In the genomic region with DNA sequence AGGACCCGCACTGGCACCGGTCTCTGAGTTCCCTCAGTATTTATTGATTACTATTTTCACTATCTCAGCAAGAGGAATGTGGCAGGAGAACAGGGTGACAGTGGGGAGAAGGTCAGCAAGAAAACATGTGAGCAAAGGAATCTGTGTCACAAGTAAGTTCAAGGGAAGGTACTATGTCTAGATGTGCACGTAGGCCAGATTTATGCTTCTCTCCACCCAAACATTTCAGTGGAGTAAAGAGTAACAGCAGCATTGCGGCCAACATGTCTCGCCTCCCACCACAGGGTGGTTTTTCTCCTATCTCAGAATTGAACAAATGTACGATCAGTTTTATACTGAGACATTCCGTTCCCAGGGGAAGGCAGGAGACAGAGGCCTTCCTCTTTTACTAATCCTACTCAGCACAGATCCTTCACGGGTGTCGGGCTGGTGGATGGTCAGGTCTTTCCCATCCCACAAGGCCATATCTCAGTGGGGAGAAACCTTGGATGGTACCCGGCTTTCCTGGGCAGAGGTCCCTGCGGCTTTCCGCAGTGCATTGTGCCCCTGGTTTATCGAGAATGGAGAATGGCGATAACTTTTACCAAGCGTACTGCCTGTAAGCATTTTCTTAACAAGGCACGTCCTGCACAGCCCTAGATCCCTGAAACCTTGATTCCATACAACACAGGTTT, we compare ENCODE assay signal across 8 cellular contexts. TPM values are rescaled to one million over a fixed set of nuclear protein-coding genes. Genes with fewer than 3 reads are reported as not detected.
DNase-seq lines count a peak whose midpoint lies in the region; ATAC-seq, FAIRE-seq and TF ChIP-seq lines count a peak whose summit lies in the region.
"Not testable (repeated sequence)": the region's sequence is repeated elsewhere in the genome, so short reads cannot be mapped to it uniquely, and the experiment has no call there.

No MANE protein-coding gene starts in this region.

- not testable (repeated sequence) for H3K27me3 ChIP-seq in AG04450 (ENCODE audit: control insufficient read depth, insufficient read depth, low read length); heart left ventricle; right lobe of liver; rectal smooth muscle tissue (ENCODE audit: control insufficient read depth, insufficient read depth, low read length); thoracic aorta (replicated peaks; ENCODE audit: insufficient read depth)

- H3K4me1 ChIP-seq in heart left ventricle = peaks cover 0 to 32% (median 10%) of the 10 kb centered on the region in 12 donors
- peaks cover 0 to 28% (median 7%) of the 10 kb centered on the region in 4 donors for H3K4me1 ChIP-seq in right lobe of liver
- H3K4me1 ChIP-seq in rectal smooth muscle tissue (ENCODE audit: control insufficient read depth, insufficient read depth, low read length) = not testable (repeated sequence)
- H3K4me1 ChIP-seq in thoracic aorta (ENCODE audit: control insufficient read depth in 1 of 2, low read depth in 2 of 2) = peaks cover 21 to 47% of the 10 kb centered on the region in 2 donors

- 89 to 93% (median 89%) methylated on average over 16 of the region's 16 CpGs for WGBS in heart left ventricle, 4 donors
- 46% methylated on average over 8 of the region's 16 CpGs for WGBS in right lobe of liver (ENCODE audit: insufficient coverage, low coverage, low lambda C conversion rate, missing lambda C conversion rate)

- TF ChIP-seq CTCF in AG04450 (IDR thresholded peaks at IDR 0.05; ENCODE audit: low read depth, low read length); chondrocyte (IDR thresholded peaks at IDR 0.05); heart left ventricle (IDR thresholded peaks at IDR 0.05); right lobe of liver (IDR thresholded peaks at IDR 0.05); nephron (IDR thresholded peaks at IDR 0.05; ENCODE audit: unreplicated experiment in 3 of 3); thoracic aorta (IDR thresholded peaks at IDR 0.05): not testable (repeated sequence)

- ATAC-seq in heart left ventricle; right lobe of liver; thoracic aorta (ENCODE audit: insufficient number of reproducible peaks, low FRiP score, low read depth): not testable (repeated sequence)

- not testable (repeated sequence) for H3K27me3 Mint-ChIP-seq in chondrocyte (ENCODE audit: low read depth); nephron (ENCODE audit: low read depth)

- H3K9me3 Mint-ChIP-seq in chondrocyte (ENCODE audit: low read depth); nephron: not testable (repeated sequence)

- CTCF ChIA-PET in AG04450 (lab: Charles Lee) = not testable (repeated sequence)

- peak overlapping the region; percentile 96 for H3K27ac Mint-ChIP-seq in chondrocyte (ENCODE audit: unreplicated experiment)
- peak overlapping the region; percentile 94 to 99 (median 97) for H3K27ac Mint-ChIP-seq in nephron

- H3K36me3 ChIP-seq in heart left ventricle = peaks cover 0 to 11% (median 0%) of the 10 kb centered on the region in 9 donors
- not testable (repeated sequence) for H3K36me3 ChIP-seq in right lobe of liver; rectal smooth muscle tissue (ENCODE audit: control insufficient read depth, insufficient read depth, low read length); thoracic aorta

- intact Hi-C loops in heart left ventricle (cut with DNase I); right lobe of liver (cut with DNase I): not testable (repeated sequence)

- TF ChIP-seq POLR2A in heart left ventricle (IDR thresholded peaks at IDR 0.05); right lobe of liver (IDR thresholded peaks at IDR 0.05): not testable (repeated sequence)

- H3K4me1 Mint-ChIP-seq in chondrocyte (ENCODE audit: low read depth) = peaks cover 25% of the 10 kb centered on the region
- peaks cover 24% of the 10 kb centered on the region for H3K4me1 Mint-ChIP-seq in nephron

- H3K27ac ChIP-seq in AG04450 (ENCODE audit: low read depth, low read length) (peak overlapping the region; percentile 22), heart left ventricle (peak overlapping the region in 11 of 12 donors; percentile 27 to 79 (median 67)), right lobe of liver (peak overlapping the region; percentile 75 to 81 (median 81)), rectal smooth muscle tissue (ENCODE audit: low read depth, low read length) (peak overlapping the region; percentile 29), thoracic aorta (peak overlapping the region; percentile 36 to 60)

- not testable (repeated sequence) for H3K4me3 ChIP-seq in AG04450 (ENCODE audit: low read depth, low read length); heart left ventricle; right lobe of liver; rectal smooth muscle tissue (ENCODE audit: low read length); thoracic aorta

- FAIRE-seq in RCC 7860 (lab: Jason Lieb, UNC) = peak; percentile 44

- peaks cover 15% of the 10 kb centered on the region for H3K9me3 ChIP-seq in AG04450 (ENCODE audit: control insufficient read depth, insufficient read depth, low read length)
- H3K9me3 ChIP-seq in heart left ventricle, right lobe of liver, thoracic aorta: not testable (repeated sequence)

- H3K36me3 Mint-ChIP-seq in chondrocyte (ENCODE audit: low read depth) = not testable (repeated sequence)
- peaks cover 43% of the 10 kb centered on the region for H3K36me3 Mint-ChIP-seq in nephron (ENCODE audit: low read depth)

- not testable (repeated sequence) for H3K9ac ChIP-seq in rectal smooth muscle tissue (ENCODE audit: low read length)

- not testable (repeated sequence) for DNase-seq in AG04450 (ENCODE audit: low read depth, low spot score); chondrocyte (ENCODE audit: low spot score); heart left ventricle; right lobe of liver; thoracic aorta (ENCODE audit: low spot score)
- DNase-seq in RCC 7860 (ENCODE audit: low spot score) = peak; percentile 31

- not testable (repeated sequence) for H3K4me3 Mint-ChIP-seq in chondrocyte (ENCODE audit: unreplicated experiment)
- peak overlapping the region in 1 of 3 experiments; percentile 56 for H3K4me3 Mint-ChIP-seq in nephron

- POLR2A ChIA-PET in AG04450 (lab: Yijun Ruan, JAX) = interaction anchor here (1.0 to 1.3 kb wide), 2 partner anchors 46 to 1305 kb away, joined by 3 to 4 read pairs; no protein-coding TSS in a partner anchor

RNA-seq across cellular contexts. Expression of gene LPCAT1, which starts 43.9 kb away (rescaled TPM):
- polyA plus RNA-seq in AG04450 (2011; rRNA removed) (23.4 and 23.5 TPM in 2 replicates), heart left ventricle (10 to 100 TPM in 1 of 2 donors, 1 to 10 TPM in 1; 9.6 to 21.9 TPM)
- polyA minus RNA-seq in AG04450 (2011; rRNA and poly(A)+ RNA removed) = 18.9 and 26.5 TPM in 2 replicates
- total RNA-seq in chondrocyte (39.9 to 49.4 TPM (median 46.4 TPM) in 3 replicates), heart left ventricle (10 to 100 TPM in 4 of 9 donors, 1 to 10 TPM in 5; 8.2 to 30.6 (median 9.9) TPM), right lobe of liver (10 to 100 TPM in 3 of 6 experiments, 1 to 10 TPM in 3; 6.9 to 38.6 (median 13.1) TPM), thoracic aorta (10 to 100 TPM; 53.9 to 54.6 TPM)

Comparison
In these comparisons a context has a peak if more than half of its experiments do, and no peak if none do; other contexts are left out.
1. H3K27ac ChIP-seq: peak in every context shown above with its lines; median percentile 81 in right lobe of liver; 67 in heart left ventricle; 48 in thoracic aorta; 29 in rectal smooth muscle tissue; 22 in AG04450.